ENCODE assay signal across 6 cellular contexts in the genomic region with DNA sequence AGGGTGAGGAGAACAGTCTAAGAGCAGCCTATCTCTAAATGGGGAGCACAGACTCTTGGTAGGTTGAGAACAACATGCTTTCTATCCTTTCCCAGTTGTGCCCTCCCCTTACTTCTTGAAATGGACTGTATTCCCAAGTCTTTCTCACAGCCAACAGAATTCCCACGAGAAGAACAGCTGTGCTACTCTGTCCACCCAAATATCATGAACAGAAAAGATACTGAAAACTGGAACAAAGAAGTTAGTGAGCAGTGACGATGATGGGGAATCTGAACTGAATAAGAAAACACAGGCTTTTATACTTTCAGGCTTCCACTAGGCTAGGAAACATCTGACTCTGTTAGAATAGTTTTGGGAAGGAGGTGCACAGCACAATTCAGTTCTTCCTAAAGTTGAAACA. TPM values are rescaled to one million over a fixed set of nuclear protein-coding genes. Genes with fewer than 3 reads are reported as not detected.
DNase-seq lines count a peak whose midpoint lies in the region; ATAC-seq and TF ChIP-seq lines count a peak whose summit lies in the region.

No MANE protein-coding gene starts in this region.

- H4K20me1 ChIP-seq in BLaER1 = peaks cover 78% of the 10 kb centered on the region

- H3K9me3 ChIP-seq in BLaER1 (no peaks in the 10 kb centered on the region), Panc1 (ENCODE audit: control insufficient read depth, insufficient read depth, low read depth, low read length) (no peaks in the 10 kb centered on the region), iPS-20b (ENCODE audit: insufficient read depth, low read depth, low read length) (no peaks in the 10 kb centered on the region)

- POLR2A ChIA-PET in Panc1 (lab: Charles Lee) (interaction anchor here (0.6 kb wide), 2 partner anchors 23 to 29 kb away, joined by 6 to 12 read pairs; no protein-coding TSS in a partner anchor), HEK293T (lab: Yijun Ruan, JAX) (interaction anchor here (0.6 to 3.2 kb wide), 2 partner anchors 10 to 33 kb away, joined by 3 to 18 read pairs; a partner anchor contains a TSS)

- DNase-seq in Panc1 (ENCODE audit: low read depth, low spot score) (no peak), lower leg skin (ENCODE audit: low spot score in 2 of 2) (no peak), glomerular visceral epithelial cell (ENCODE audit: extremely low spot score) (no peak), HEK293T (ENCODE audit: extremely low spot score) (no peak)

- no peak for TF ChIP-seq POLR2A in lower leg skin (IDR thresholded peaks at IDR 0.05)

- CTCF ChIA-PET in Panc1 (lab: Charles Lee) (no interaction called here), HEK293T (lab: Yijun Ruan, JAX) (no interaction called here)

- ATAC-seq in Panc1 = no peak

- in situ Hi-C loops in Panc1 (cut with HindIII; ENCODE audit: low pct_unique_long_range_greater_than_20kb, low sequenced_read_pairs) = no loop called here

- H3K4me1 ChIP-seq in BLaER1 = peaks cover 74% of the 10 kb centered on the region
- H3K4me1 ChIP-seq in Panc1 (ENCODE audit: control insufficient read depth, insufficient read depth, low read length) = peaks cover 55% of the 10 kb centered on the region
- peaks cover 42% of the 10 kb centered on the region for H3K4me1 ChIP-seq in iPS-20b (ENCODE audit: insufficient read depth, low read length)

- no peak for TF ChIP-seq CTCF in Panc1 (IDR thresholded peaks at IDR 0.05)
- no peak for TF ChIP-seq CTCF in lower leg skin (IDR thresholded peaks at IDR 0.05)

- peak overlapping the region; percentile 99 for H3K9ac ChIP-seq in BLaER1
- peak overlapping the region; percentile 100; the same call in 1 of the 2 replicates for H3K9ac ChIP-seq in iPS-20b (ENCODE audit: low read depth, low read length)

- BruUV-seq in Panc1 (replicated peaks; lab: Mats Ljungman, UMichigan) = no TSS peak

- H3K36me3 ChIP-seq in BLaER1 (peaks cover 59% of the 10 kb centered on the region), Panc1 (ENCODE audit: control insufficient read depth, insufficient read depth, low read length) (peaks cover 27% of the 10 kb centered on the region), iPS-20b (ENCODE audit: insufficient read depth, low read depth, low read length) (peaks cover 66% of the 10 kb centered on the region)

- H3K4me2 ChIP-seq in BLaER1 = peak overlapping the region; percentile 95

- intact Hi-C loops in Panc1 (cut with micrococcal nuclease; ENCODE audit: unreplicated experiment) = no loop called here
- intact Hi-C loops in lower leg skin (cut with DNase I; ENCODE audit: low total_unique reads) = loop anchor here (10.0 kb wide), 1 partner anchor 77 kb away; a partner anchor contains a TSS

- H3K27me3 ChIP-seq in BLaER1 = no peaks in the 10 kb centered on the region
- H3K27me3 ChIP-seq in Panc1 (ENCODE audit: control insufficient read depth, insufficient read depth, low read length) = no peaks in the 10 kb centered on the region
- H3K27me3 ChIP-seq in iPS-20b (ENCODE audit: insufficient read depth, low read length) = no peaks in the 10 kb centered on the region

- H3K4me3 ChIP-seq in BLaER1 (peak overlapping the region; percentile 92), Panc1 (ENCODE audit: low read depth in 2 of 2, low read length in 2 of 2) (peak overlapping the region; percentile 25 to 93), iPS-20b (ENCODE audit: low read length) (peak overlapping the region; percentile 100), lower leg skin (ENCODE audit: low read depth, poor library complexity, severe bottlenecking) (no peak overlapping the region)

- 24 to 30% methylated on average over 2 of the region's 2 CpGs for WGBS in lower leg skin, 2 donors

- H3K27ac ChIP-seq in BLaER1 (peak overlapping the region; percentile 58), Panc1 (ENCODE audit: low read length) (peak overlapping the region; percentile 100; the same call in 1 of the 2 replicates), iPS-20b (ENCODE audit: low read length) (no peak overlapping the region)

TF ChIP-seq in HEK293T, 16 proteins besides CTCF, POLR2A, EP300 and RAD21:
- TF ChIP-seq FOXA1 (IDR thresholded peaks at IDR 0.05) (no peak), SP1 (IDR thresholded peaks at IDR 0.05) (no peak), ELF4 (IDR thresholded peaks at IDR 0.05) (no peak)
TF ChIP-seq in HEK293T: peak in this region for 0.

RNA-seq across cellular contexts. Expression of a gene that starts 3.4 kb away (rescaled TPM):
- total RNA-seq in Panc1 (2021; ENCODE audit: unreplicated experiment) (716 TPM), lower leg skin (1,000 to 10,000 TPM; 1,502 to 2,024 (median 1,825) TPM)
- polyA plus RNA-seq in Panc1 (2012; ENCODE audit: insufficient read length) = 1,029 TPM

RNA-seq across cellular contexts. Expression of a gene that starts 30.4 kb away (rescaled TPM):
- total RNA-seq in Panc1 (2021; ENCODE audit: unreplicated experiment) = 25.0 TPM
- polyA plus RNA-seq in Panc1 (2012; ENCODE audit: insufficient read length) = 8.6 TPM
- 10 to 100 TPM in 1 of 4 donors, 1 to 10 TPM in 3; 7.9 to 10.5 (median 9.1) TPM for total RNA-seq in lower leg skin

RNA-seq across cellular contexts. Expression of a gene that starts 33.6 kb away (rescaled TPM):
- total RNA-seq in Panc1 (2021; ENCODE audit: unreplicated experiment) = 339 TPM
- polyA plus RNA-seq in Panc1 (2012; ENCODE audit: insufficient read length) = 264 TPM
- 10 to 100 TPM; 57.0 to 73.7 (median 62.3) TPM for total RNA-seq in lower leg skin

RNA-seq across cellular contexts. Expression of a gene that starts 41.4 kb away (rescaled TPM):
- total RNA-seq in Panc1 (2021; ENCODE audit: unreplicated experiment) (1.7 TPM), lower leg skin (1 to 10 TPM in 2 of 4 donors, under 1 TPM in 2; 0.27 to 1.3 (median 0.83) TPM)
- 1.1 TPM for polyA plus RNA-seq in Panc1 (2012; ENCODE audit: insufficient read length)
